13 cellular contexts compared by ENCODE assay signal in the genomic region with DNA sequence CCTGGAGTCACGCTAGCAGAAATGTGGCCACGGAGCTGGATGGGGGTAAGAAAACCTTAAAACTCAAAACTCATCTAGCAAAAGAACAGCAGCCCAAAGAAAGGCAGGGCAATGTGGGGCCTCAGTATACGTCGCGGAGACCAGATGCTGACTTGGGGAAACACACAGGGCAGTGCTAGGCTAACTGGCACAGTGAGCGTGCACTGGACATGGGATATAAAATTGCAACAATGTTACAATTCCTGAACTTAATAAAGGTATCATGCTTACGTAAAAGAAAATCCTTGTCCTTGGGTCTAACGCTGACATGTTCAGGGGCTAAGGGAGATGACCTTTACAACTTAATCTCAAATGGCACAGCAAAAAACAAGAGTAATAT. TPM values are rescaled to one million over a fixed set of nuclear protein-coding genes. Genes with fewer than 3 reads are reported as not detected.
DNase-seq lines count a peak whose midpoint lies in the region; TF ChIP-seq lines count a peak whose summit lies in the region.
"Had no signal": no experiment of that assay in that cellular context is flagged by ENCODE, and none has a peak within 500 bp of the region (broad histone marks: within the 10 kb centered on the region; RNA-seq: fewer than 3 reads in every experiment).

No MANE protein-coding gene starts in this region.

- no peak overlapping the region for H3K4me3 ChIP-seq in SK-N-MC
- H3K4me3 ChIP-seq in coronary artery: peak overlapping the region; percentile 42
- H3K4me3 ChIP-seq in subcutaneous abdominal adipose tissue (ENCODE audit: low read depth in 1 of 5, low read length in 5 of 5): peak overlapping the region in 3 of 5 donors; percentile 4 to 31 (median 5)

- H3K4me1 ChIP-seq in subcutaneous abdominal adipose tissue (ENCODE audit: control insufficient read depth in 5 of 5, insufficient read depth in 5 of 5, low read length in 5 of 5): peaks cover 19 to 93% (median 89%) of the 10 kb centered on the region in 5 donors

- no peaks in the 10 kb centered on the region for H3K27me3 ChIP-seq in subcutaneous abdominal adipose tissue (ENCODE audit: control insufficient read depth in 5 of 5, insufficient read depth in 4 of 5, low read length in 5 of 5)

- DNase-seq in SK-N-MC (ENCODE audit: low read depth, low spot score) (no peak), coronary artery (ENCODE audit: low spot score) (no peak), nephron progenitor cell (no peak), HPDE6-E6E7 (ENCODE audit: extremely low spot score) (no peak), SKM-1 treated with dmso at 0.1 percent for 144 hours (lab: John Stamatoyannopoulos, UW; ENCODE audit: unreplicated experiment) (no peak), occipital lobe (lab: John Stamatoyannopoulos, UW) (no peak)
- DNase-seq: activated T-cell treated with anti-CD3 and anti-CD28 coated beads, Interleukin-2, amount 50 U/mL, for 1 hour; naive thymus-derived CD4-positive, alpha-beta T cell; NCI-H345; stimulated activated CD4-positive, alpha-beta T cell treated with anti-CD3 and anti-CD28 coated beads, Interleukin-1b, Interleukin-23, amount 100 ng/mL, for 48 hours; SW 1271 had no signal

- TF ChIP-seq CTCF in coronary artery (IDR thresholded peaks at IDR 0.05): no peak
- TF ChIP-seq CTCF in nephron progenitor cell (IDR thresholded peaks at IDR 0.05): no peak

- H3K9ac ChIP-seq in SK-N-MC (ENCODE audit: insufficient read length) (no peak overlapping the region), subcutaneous abdominal adipose tissue (ENCODE audit: low read length in 5 of 5) (no peak overlapping the region)

- H3K9me3 Mint-ChIP-seq in nephron progenitor cell: no peaks in the 10 kb centered on the region
- H3K9me3 Mint-ChIP-seq: activated naive CD4-positive, alpha-beta T cell treated with anti-CD3 and anti-CD28 coated beads, Interleukin-2, amount 50 U/mL, for 24 hours had no signal

- peaks cover 3% of the 10 kb centered on the region for H3K27me3 Mint-ChIP-seq in nephron progenitor cell (ENCODE audit: low read depth, poor library complexity)

- peaks cover 50% of the 10 kb centered on the region for H3K4me1 Mint-ChIP-seq in nephron progenitor cell
- H3K4me1 Mint-ChIP-seq: activated naive CD4-positive, alpha-beta T cell treated with anti-CD3 and anti-CD28 coated beads, Interleukin-2, amount 50 U/mL, for 24 hours; naive thymus-derived CD4-positive, alpha-beta T cell had no signal

- H3K4me3 Mint-ChIP-seq in nephron progenitor cell: no peak overlapping the region
- H3K4me3 Mint-ChIP-seq: activated naive CD4-positive, alpha-beta T cell treated with anti-CD3 and anti-CD28 coated beads, Interleukin-2, amount 50 U/mL, for 24 hours; naive thymus-derived CD4-positive, alpha-beta T cell had no signal

- H3K27ac ChIP-seq in SK-N-MC: peak overlapping the region; percentile 48; the same call in 1 of the 2 replicates
- peak overlapping the region; percentile 54 to 92 for H3K27ac ChIP-seq in coronary artery
- H3K27ac ChIP-seq in subcutaneous abdominal adipose tissue (ENCODE audit: low read depth, low read length): peak overlapping the region; percentile 78

- no peaks in the 10 kb centered on the region for H3K36me3 ChIP-seq in SK-N-MC (ENCODE audit: insufficient read depth, low read length)
- H3K36me3 ChIP-seq in subcutaneous abdominal adipose tissue (ENCODE audit: control insufficient read depth in 5 of 5, insufficient read depth in 5 of 5, low read length in 5 of 5): peaks cover 0 to 20% (median 10%) of the 10 kb centered on the region in 5 donors

- H3K36me3 Mint-ChIP-seq in nephron progenitor cell (ENCODE audit: low read depth): no peaks in the 10 kb centered on the region
- H3K36me3 Mint-ChIP-seq: activated naive CD4-positive, alpha-beta T cell treated with anti-CD3 and anti-CD28 coated beads, Interleukin-2, amount 50 U/mL, for 24 hours; naive thymus-derived CD4-positive, alpha-beta T cell had no signal

- H3K9me3 ChIP-seq in SK-N-MC (ENCODE audit: low read depth, low read length) (no peaks in the 10 kb centered on the region), subcutaneous abdominal adipose tissue (ENCODE audit: control insufficient read depth in 5 of 5, low read length in 5 of 5) (no peaks in the 10 kb centered on the region)

- H3K27ac Mint-ChIP-seq in nephron progenitor cell: peak overlapping the region; percentile 81
- H3K27ac Mint-ChIP-seq: activated naive CD4-positive, alpha-beta T cell treated with anti-CD3 and anti-CD28 coated beads, Interleukin-2, amount 50 U/mL, for 24 hours; naive thymus-derived CD4-positive, alpha-beta T cell had no signal

RNA-seq across cellular contexts. Expression of a gene that starts 40.5 kb away (rescaled TPM):
- total RNA-seq in occipital lobe: 67.8 TPM

RNA-seq across cellular contexts. Expression of a gene that starts 40.7 kb away (rescaled TPM):
- total RNA-seq in occipital lobe: 56.8 TPM
